ENCODE assay signal across 1 cellular context in genomic region chr10:15627617-15628196, GRCh38.
TF ChIP-seq lines count a peak whose summit lies in the region.

No MANE protein-coding gene starts in this region.

TF ChIP-seq in K562, 482 proteins besides CTCF, POLR2A, EP300 and RAD21 (continued from another document and continues in another):
- TF ChIP-seq NFYB (IDR thresholded peaks at IDR 0.05; ENCODE audit: extremely low read depth, insufficient read length) = no peak
- TF ChIP-seq KDM5B (IDR thresholded peaks at IDR 0.05; ENCODE audit: insufficient replicate concordance, low read depth, low read length) = no peak
- no peak for TF ChIP-seq TFAP4 (CRISPR knock-in tag; IDR thresholded peaks at IDR 0.05; ENCODE audit: borderline replicate concordance)
- 0 out of 2 replicates have a peak, but pooled peaks have one; percentile 66 for TF ChIP-seq IFI16 (CRISPR knock-in tag; IDR thresholded peaks at IDR 0.05)
- TF ChIP-seq ZFP36 (IDR thresholded peaks at IDR 0.05; ENCODE audit: low read depth, low read length, partially characterized antibody) = no peak
- TF ChIP-seq DNMT1 (IDR thresholded peaks at IDR 0.05) = no peak
- TF ChIP-seq ZNF146 (CRISPR knock-in tag; IDR thresholded peaks at IDR 0.05; ENCODE audit: unreplicated experiment) = no peak
- no peak for TF ChIP-seq JUNB (CRISPR knock-in tag; conservative IDR thresholded peaks at IDR 0.05)
- TF ChIP-seq E4F1 (CRISPR knock-in tag; IDR thresholded peaks at IDR 0.05; ENCODE audit: borderline replicate concordance) = no peak
- TF ChIP-seq HOXB6 (CRISPR knock-in tag; IDR thresholded peaks at IDR 0.05; ENCODE audit: borderline replicate concordance) = no peak
- peak; percentile 95 for TF ChIP-seq ZNF57 (CRISPR knock-in tag; IDR thresholded peaks at IDR 0.05)
- TF ChIP-seq SNRNP70 (optimal IDR thresholded peaks at IDR 0.05; ENCODE audit: low read depth, low read length) = no peak
- peak; percentile 88 for TF ChIP-seq PTTG1 (tag; IDR thresholded peaks at IDR 0.05; ENCODE audit: low read depth)
- no peak for TF ChIP-seq NR2C2 (CRISPR knock-in tag; IDR thresholded peaks at IDR 0.05)
- TF ChIP-seq NR2C2 (tag; IDR thresholded peaks at IDR 0.05) = peak; percentile 82
- TF ChIP-seq PRDM10 (IDR thresholded peaks at IDR 0.05; ENCODE audit: partially characterized antibody) = no peak
- TF ChIP-seq ATF1 (CRISPR knock-in tag; IDR thresholded peaks at IDR 0.05) = no peak
- TF ChIP-seq ATF1 (tag; IDR thresholded peaks at IDR 0.05) = no peak
- no peak for TF ChIP-seq HMGN3 (IDR thresholded peaks at IDR 0.05; ENCODE audit: borderline replicate concordance, extremely low read depth, insufficient read length, low read depth, low read length)
- TF ChIP-seq FIP1L1 (IDR thresholded peaks at IDR 0.05; ENCODE audit: low read depth, low read length, poor library complexity, severe bottlenecking) = no peak
- TF ChIP-seq XRCC4 (IDR thresholded peaks at IDR 0.05; ENCODE audit: extremely low read depth, insufficient read depth, insufficient read length) = no peak
- peak; percentile 61 for TF ChIP-seq ZNF398 (CRISPR knock-in tag; IDR thresholded peaks at IDR 0.05)
- TF ChIP-seq EGR1 (conservative IDR thresholded peaks at IDR 0.05) = no peak
- TF ChIP-seq HMBOX1 (IDR thresholded peaks at IDR 0.05) = 0 out of 2 replicates have a peak, but pooled peaks have one; percentile 36
- TF ChIP-seq ZNF311 (CRISPR knock-in tag; IDR thresholded peaks at IDR 0.05) = peak; percentile 100
- peak; percentile 92 for TF ChIP-seq ZNF41 (CRISPR knock-in tag; conservative IDR thresholded peaks at IDR 0.05)
- TF ChIP-seq CREB5 (CRISPR knock-in tag; IDR thresholded peaks at IDR 0.05) = peak; percentile 94
- TF ChIP-seq TBP (optimal IDR thresholded peaks at IDR 0.05; ENCODE audit: low read depth, low read length) = no peak
- TF ChIP-seq ZFP1 (CRISPR knock-in tag; IDR thresholded peaks at IDR 0.05) = peak; percentile 89
- no peak for TF ChIP-seq ZNF518B (CRISPR knock-in tag; IDR thresholded peaks at IDR 0.05)
- TF ChIP-seq ILF3 (IDR thresholded peaks at IDR 0.05; ENCODE audit: borderline replicate concordance) = no peak
- no peak for TF ChIP-seq SNAPC5 (CRISPR knock-in tag; IDR thresholded peaks at IDR 0.05)
- TF ChIP-seq TEAD2 (tag; IDR thresholded peaks at IDR 0.05) = no peak
- no peak for TF ChIP-seq TRIM28 (IDR thresholded peaks at IDR 0.05)
- no peak for TF ChIP-seq U2AF2 (optimal IDR thresholded peaks at IDR 0.05; ENCODE audit: low read depth, low read length)
- no peak for TF ChIP-seq COPS2 (conservative IDR thresholded peaks at IDR 0.05)
- peak; percentile 60; the same call in 1 of the 2 replicates for TF ChIP-seq ZBTB34 (CRISPR knock-in tag; IDR thresholded peaks at IDR 0.05)
- no peak for TF ChIP-seq MLLT1 (IDR thresholded peaks at IDR 0.05)
- TF ChIP-seq ZNF551 (CRISPR knock-in tag; IDR thresholded peaks at IDR 0.05) = peak; percentile 72; the same call in 1 of the 2 replicates
- no peak for TF ChIP-seq KLF1 (tag; IDR thresholded peaks at IDR 0.05)
- no peak for TF ChIP-seq XRCC3 (IDR thresholded peaks at IDR 0.05)
- TF ChIP-seq CBX1 (IDR thresholded peaks at IDR 0.05; ENCODE audit: low read depth) = no peak
- TF ChIP-seq TAF1 (IDR thresholded peaks at IDR 0.05; ENCODE audit: control insufficient read depth, extremely low read depth, insufficient read depth, low read length, severe bottlenecking) = no peak
- TF ChIP-seq TEAD4 (IDR thresholded peaks at IDR 0.05; ENCODE audit: low read length) = no peak
- TF ChIP-seq TEAD4 (CRISPR knock-in tag; IDR thresholded peaks at IDR 0.05; ENCODE audit: borderline replicate concordance) = no peak
- TF ChIP-seq CEBPG (CRISPR knock-in tag; IDR thresholded peaks at IDR 0.05) = no peak
- TF ChIP-seq CEBPG (tag; conservative IDR thresholded peaks at IDR 0.05 in 1 of 2, IDR thresholded peaks at IDR 0.05 in 1 of 2) = no peak
- no peak for TF ChIP-seq MAFK (IDR thresholded peaks at IDR 0.05; ENCODE audit: low read length)
- TF ChIP-seq IRF2 (CRISPR knock-in tag; IDR thresholded peaks at IDR 0.05) = no peak
